Comparison of ENCODE assay signal across 1 cellular context in the genomic region with DNA sequence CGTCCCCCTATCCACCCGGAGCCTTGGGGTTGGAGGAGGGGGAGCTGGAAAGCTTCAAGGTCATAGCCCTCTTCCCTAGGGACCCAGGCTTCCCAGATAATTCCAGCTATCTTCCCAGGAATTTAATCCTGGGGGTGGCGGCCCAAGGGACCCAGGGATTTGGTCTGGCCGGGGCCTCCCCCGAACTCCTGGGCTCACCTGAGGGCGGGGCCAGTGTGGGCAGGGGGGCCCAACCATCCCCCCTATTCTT.
TF ChIP-seq lines count a peak whose summit lies in the region.

No MANE protein-coding gene starts in this region.

TF ChIP-seq in SK-N-SH treated with all-trans-retinoic acid at 6 μM for 48 hours, 23 proteins besides CTCF, POLR2A, EP300 and RAD21 (continued from another document):
- TF ChIP-seq TSHZ2 (CRISPR knock-in tag; IDR thresholded peaks at IDR 0.05) (no peak), BACH2 (CRISPR knock-in tag; IDR thresholded peaks at IDR 0.05; ENCODE audit: borderline replicate concordance) (no peak), ZNF8 (CRISPR knock-in tag; IDR thresholded peaks at IDR 0.05) (no peak), RARB (CRISPR knock-in tag; IDR thresholded peaks at IDR 0.05) (no peak)
